In the genomic region with DNA sequence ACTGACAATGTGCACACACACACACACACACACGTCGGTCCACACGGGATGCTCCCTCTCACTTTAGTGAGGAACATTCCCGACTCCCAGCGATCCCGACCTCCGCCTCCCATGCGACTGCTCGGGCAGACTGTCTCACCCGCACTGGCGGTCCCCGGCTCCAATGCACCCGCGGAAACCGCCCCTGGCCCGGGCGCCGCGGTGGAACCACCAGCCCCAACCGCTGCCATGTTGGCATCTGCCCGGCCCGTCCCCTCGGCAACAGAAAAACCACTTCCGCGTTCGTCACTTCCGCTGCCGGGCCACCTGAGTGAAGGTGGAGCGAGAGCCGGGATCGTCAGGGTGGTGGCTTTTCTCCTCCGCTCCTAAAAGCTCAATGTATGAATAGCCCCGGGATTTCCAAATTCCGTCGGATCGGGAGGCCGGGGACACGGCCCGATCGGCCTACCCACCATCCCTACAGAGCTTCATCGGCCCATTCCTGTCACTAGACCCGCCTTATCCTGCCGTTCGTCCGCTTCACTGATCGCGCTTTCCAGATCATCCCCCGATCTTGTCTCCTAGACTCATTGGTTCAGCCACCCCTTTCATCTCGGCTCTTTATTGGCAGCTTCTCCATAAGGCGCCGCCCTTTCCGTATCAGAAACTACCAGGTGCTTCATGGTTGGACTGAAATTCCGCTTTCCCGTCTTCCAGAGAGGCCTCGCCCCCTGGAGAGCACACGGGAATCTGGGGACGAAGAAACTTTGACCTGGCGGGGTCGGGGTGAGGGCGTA, we compare ENCODE assay signal across 8 cellular contexts. TPM values are rescaled to one million over a fixed set of nuclear protein-coding genes. Genes with fewer than 3 reads are reported as not detected.
A peak's percentile ranks its signal among the peaks of the same experiment; 100 is the strongest.
DNase-seq lines count a peak whose midpoint lies in the region; ATAC-seq lines count a peak whose summit lies in the region.

A gene (minus strand): TSS at position 240 of the 776 bp plus-strand sequence. CDS start 10 bp downstream, at position 230.

- H3K4me3 ChIP-seq in CD4-positive, CD25-positive, alpha-beta regulatory T cell (ENCODE audit: low read depth, low read length), result peak within 1 kb of the TSS; percentile 96

- DNase-seq in CD4-positive, CD25-positive, alpha-beta regulatory T cell, result peak; percentile 85 to 91 (median 90)
- DNase-seq in HUDEP-2 (lab: John Stamatoyannopoulos, UW; ENCODE audit: unreplicated experiment in 76 of 76) (peak in 73 of 76 experiments; percentile 7 to 81 (median 57)), NOMO-1 treated with dmso at 0.1 percent for 144 hours (lab: John Stamatoyannopoulos, UW; ENCODE audit: unreplicated experiment) (peak; percentile 48), memory B cell (ENCODE audit: low spot score in 2 of 2) (peak; percentile 83)
- peak; percentile 73 to 78 for DNase-seq in activated CD8-positive, alpha-beta memory T cell treated with anti-CD3 and anti-CD28 coated beads for 4 hours (ENCODE audit: low read depth in 2 of 2)
- peak; percentile 87 to 88 (median 87) for DNase-seq in effector memory CD8-positive, alpha-beta T cell
- DNase-seq in stimulated activated CD8-positive, alpha-beta memory T cell treated with anti-CD3 and anti-CD28 coated beads, Interleukin-12 subunit alpha, Interleukin-12 subunit beta, amount 100 ng/mL, for 1 hour (ENCODE audit: low read depth), result peak; percentile 80

- H3K9me3 Mint-ChIP-seq in CD4-positive, CD25-positive, alpha-beta regulatory T cell, result peaks cover 0 to 2% (median 0%) of the 10 kb centered on the region in 7 donors
- H3K9me3 Mint-ChIP-seq in effector memory CD8-positive, alpha-beta T cell, result no peaks in the 10 kb centered on the region
- H3K9me3 Mint-ChIP-seq in memory B cell, result no peaks in the 10 kb centered on the region

- peak within 1 kb of the TSS; percentile 89 to 97 (median 92) for H3K27ac Mint-ChIP-seq in CD4-positive, CD25-positive, alpha-beta regulatory T cell
- H3K27ac Mint-ChIP-seq in effector memory CD8-positive, alpha-beta T cell, result peak within 1 kb of the TSS; percentile 99
- H3K27ac Mint-ChIP-seq in memory B cell, result peak within 1 kb of the TSS; percentile 99

- no peaks in the 10 kb centered on the region for H3K27me3 ChIP-seq in CD4-positive, CD25-positive, alpha-beta regulatory T cell (ENCODE audit: control insufficient read depth, insufficient read depth, low read length)

- peaks cover 39% of the 10 kb centered on the region for H3K36me3 ChIP-seq in CD4-positive, CD25-positive, alpha-beta regulatory T cell (ENCODE audit: control insufficient read depth, insufficient read depth, low read length)

- peak within 1 kb of the TSS; percentile 88 to 97 (median 94) for H3K4me3 Mint-ChIP-seq in CD4-positive, CD25-positive, alpha-beta regulatory T cell
- peak within 1 kb of the TSS; percentile 86 to 97 for H3K4me3 Mint-ChIP-seq in effector memory CD8-positive, alpha-beta T cell
- H3K4me3 Mint-ChIP-seq in memory B cell, result peak within 1 kb of the TSS; percentile 94

- peak; percentile 63 to 67 for ATAC-seq in CD4-positive, CD25-positive, alpha-beta regulatory T cell (ENCODE audit: low read depth in 2 of 2)
- ATAC-seq in GM19467 (IDR thresholded peaks at IDR 0.05; ENCODE audit: unreplicated experiment), result peak; percentile 45
- ATAC-seq in effector memory CD8-positive, alpha-beta T cell (replicated peaks), result peak; percentile 76
- peak; percentile 71 for ATAC-seq in memory B cell (ENCODE audit: low read depth)

- peak within 1 kb of the TSS; percentile 89 for H3K27ac ChIP-seq in CD4-positive, CD25-positive, alpha-beta regulatory T cell (ENCODE audit: insufficient read depth, low read length, poor library complexity, severe bottlenecking)

- no peaks in the 10 kb centered on the region for H3K9me3 ChIP-seq in CD4-positive, CD25-positive, alpha-beta regulatory T cell (ENCODE audit: control insufficient read depth in 2 of 2, low read length in 2 of 2)

- peaks cover 34% of the 10 kb centered on the region for H3K36me3 Mint-ChIP-seq in CD4-positive, CD25-positive, alpha-beta regulatory T cell
- peaks cover 95% of the 10 kb centered on the region for H3K36me3 Mint-ChIP-seq in effector memory CD8-positive, alpha-beta T cell (ENCODE audit: insufficient read depth)
- H3K36me3 Mint-ChIP-seq in memory B cell, result peaks cover 7% of the 10 kb centered on the region

- H3K4me1 Mint-ChIP-seq in CD4-positive, CD25-positive, alpha-beta regulatory T cell, result peaks cover 0 to 57% (median 17%) of the 10 kb centered on the region in 4 donors
- peaks cover 28 to 35% of the 10 kb centered on the region in 2 donors for H3K4me1 Mint-ChIP-seq in effector memory CD8-positive, alpha-beta T cell (ENCODE audit: low read depth in 2 of 2)
- H3K4me1 Mint-ChIP-seq in memory B cell, result peaks cover 25% of the 10 kb centered on the region

- H3K4me1 ChIP-seq in CD4-positive, CD25-positive, alpha-beta regulatory T cell (ENCODE audit: control insufficient read depth, insufficient read depth, low read length, poor library complexity, severe bottlenecking), result peaks cover 36% of the 10 kb centered on the region

- H3K27me3 Mint-ChIP-seq in CD4-positive, CD25-positive, alpha-beta regulatory T cell, result peaks cover 11% of the 10 kb centered on the region
- H3K27me3 Mint-ChIP-seq in effector memory CD8-positive, alpha-beta T cell, result no peaks in the 10 kb centered on the region
- H3K27me3 Mint-ChIP-seq in memory B cell, result no peaks in the 10 kb centered on the region

RNA-seq across cellular contexts. Expression of the gene that starts here (rescaled TPM):
- 50.0 TPM for total RNA-seq in CD4-positive, CD25-positive, alpha-beta regulatory T cell
- polyA plus RNA-seq in CD4-positive, CD25-positive, alpha-beta regulatory T cell, result 10 to 100 TPM in 2 of 4 donors, 1 to 10 TPM in 2; 7.4 to 13.8 (median 9.0) TPM

Comparison
In these comparisons a context has a peak if more than half of its experiments do, and no peak if none do; other contexts are left out.
1. Peak in every context shown above with its lines: DNase-seq, ATAC-seq, H3K4me3 ChIP-seq and H3K27ac ChIP-seq.